25 cellular contexts compared by ENCODE assay signal in genomic region chr22:30640361-30640760, GRCh38.
"Had no signal": no experiment of that assay in that cellular context is flagged by ENCODE, and none has a peak within 500 bp of the region (broad histone marks: within the 10 kb centered on the region; RNA-seq: fewer than 3 reads in every experiment).

No MANE protein-coding gene starts in this region.

- H3K36me3 ChIP-seq: spleen, tibial artery, WERI-Rb-1 had no signal

- DNase-seq: activated CD4-positive, alpha-beta T cell treated with anti-CD3 and anti-CD28 coated beads, Interleukin-2, amount 10 ng/mL, durations not matched to agents 7 days and 5 days; activated CD4-positive, CD25-positive, alpha-beta regulatory T cell treated with anti-CD3 and anti-CD28 coated beads, Interleukin-2, amount 50 U/mL, for 72 hours; activated CD8-positive, alpha-beta memory T cell treated with anti-CD3 and anti-CD28 coated beads, Interleukin-2, amount 10 ng/mL, durations not matched to agents 7 days and 5 days; activated CD8-positive, alpha-beta T cell treated with anti-CD3 and anti-CD28 coated beads for 36 hours; activated gamma-delta T cell treated with Interleukin-2 at 50 U/mL for 16 hours; activated T-cell treated with anti-CD3 and anti-CD28 coated beads for 4 hours; aorta; central memory CD4-positive, alpha-beta T cell; effector memory CD8-positive, alpha-beta T cell; hypothalamus; naive B cell; retina; spleen; stimulated activated CD4-positive, alpha-beta T cell treated with anti-CD3 and anti-CD28 coated beads, Interleukin-4, amount 100 ng/mL, for 24 hours; stimulated activated naive CD8-positive, alpha-beta T cell treated with anti-CD3 and anti-CD28 coated beads, Interleukin-15, Interleukin-2, amounts not matched to agents 100 U/mL and 50 U/mL, for 24 hours; T-cell; tibial artery; WERI-Rb-1 had no signal

- H3K27me3 ChIP-seq: spleen, tibial artery had no signal

- ATAC-seq: activated CD8-positive, alpha-beta memory T cell treated with anti-CD3 and anti-CD28 coated beads, Interleukin-2, amount 10 ng/mL, durations not matched to agents 7 days and 5 days; activated CD8-positive, alpha-beta T cell treated with anti-CD3 and anti-CD28 coated beads for 36 hours; effector memory CD8-positive, alpha-beta T cell; esophagus mucosa; stimulated activated naive CD8-positive, alpha-beta T cell treated with anti-CD3 and anti-CD28 coated beads, Interleukin-15, Interleukin-2, amounts not matched to agents 100 U/mL and 50 U/mL, for 24 hours; T-cell had no signal

- H3K9me3 ChIP-seq: tibial artery had no signal

- FAIRE-seq: colon, endothelial cell of umbilical vein, frontal cortex, islet of Langerhans, TTC549 had no signal

- H3K4me3 ChIP-seq: lung, spleen, tibial artery had no signal

- H3K27ac ChIP-seq: spleen, tibial artery, WERI-Rb-1 had no signal
